Comparison of ENCODE assay signal across 1 cellular context in genomic region chr22:42309865-42310264, GRCh38.
TF ChIP-seq lines count a peak whose summit lies in the region.

No MANE protein-coding gene starts in this region.

TF ChIP-seq in IMR-90, 13 proteins besides CTCF, POLR2A, EP300 and RAD21:
- TF ChIP-seq USF2 (IDR thresholded peaks at IDR 0.05; ENCODE audit: low read depth, low read length) (no peak), RFX5 (IDR thresholded peaks at IDR 0.05; ENCODE audit: low read depth, low read length) (no peak), MAFK (IDR thresholded peaks at IDR 0.05; ENCODE audit: low read depth, low read length) (no peak), SMC3 (IDR thresholded peaks at IDR 0.05; ENCODE audit: low read depth, low read length) (no peak), MXI1 (IDR thresholded peaks at IDR 0.05; ENCODE audit: borderline replicate concordance, low read depth, low read length) (no peak), BHLHE40 (IDR thresholded peaks at IDR 0.05; ENCODE audit: low read depth, low read length) (no peak), CEBPB (IDR thresholded peaks at IDR 0.05; ENCODE audit: low read depth, low read length) (no peak), ELK1 (IDR thresholded peaks at IDR 0.05; ENCODE audit: borderline replicate concordance, low read depth, low read length) (no peak), MAZ (IDR thresholded peaks at IDR 0.05; ENCODE audit: borderline replicate concordance, low read depth, low read length) (no peak), CHD1 (IDR thresholded peaks at IDR 0.05; ENCODE audit: low read depth, low read length) (no peak), NFE2L2 (IDR thresholded peaks at IDR 0.05; ENCODE audit: low read depth, low read length) (no peak), FOS (IDR thresholded peaks at IDR 0.05; ENCODE audit: low read depth, low read length) (no peak), RCOR1 (IDR thresholded peaks at IDR 0.05; ENCODE audit: insufficient replicate concordance, low read length) (no peak)
TF ChIP-seq in IMR-90: peak in this region for 0.
